Comparison of ENCODE assay signal across 15 cellular contexts in the genomic region with DNA sequence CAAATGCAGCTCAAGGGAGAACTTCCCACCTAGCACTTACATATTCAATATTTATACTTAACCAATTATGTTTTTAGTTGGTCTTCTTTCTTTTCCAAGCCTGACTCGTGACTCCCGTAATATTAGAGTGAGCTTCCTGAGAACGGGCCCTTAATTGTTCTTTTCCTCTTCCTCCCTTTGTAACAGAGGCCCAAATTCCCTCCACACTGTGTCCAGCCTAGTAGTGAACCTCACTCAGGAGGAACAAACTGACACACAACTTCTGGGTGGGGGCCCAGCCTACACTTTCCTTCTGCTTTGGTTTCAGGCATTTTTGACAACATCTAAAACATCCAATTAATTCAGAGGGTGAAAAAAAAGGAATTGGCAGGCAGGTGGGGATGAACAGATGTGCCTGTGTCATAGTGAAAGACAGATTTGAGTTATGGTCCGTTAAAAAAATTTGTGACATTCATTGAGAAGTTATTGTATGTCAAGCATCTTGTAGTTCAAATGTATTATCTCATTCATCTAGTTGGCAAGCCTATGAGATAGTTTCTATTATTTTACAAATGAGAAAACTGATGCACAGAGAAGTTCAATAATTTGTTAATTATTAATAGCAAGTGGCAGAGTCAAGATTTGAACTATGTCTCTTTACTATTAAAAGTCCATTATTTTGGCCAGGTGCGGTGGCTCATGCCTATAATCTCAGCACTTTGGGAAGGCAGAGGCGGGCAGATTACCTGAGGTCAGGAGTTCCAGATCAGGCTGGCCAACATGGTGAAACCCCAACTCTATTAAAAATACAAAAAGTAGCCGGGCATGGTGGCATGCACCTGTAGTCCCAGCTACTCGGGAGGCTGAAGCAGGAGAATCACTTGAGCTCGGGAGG. TPM values are rescaled to one million over a fixed set of nuclear protein-coding genes. Genes with fewer than 3 reads are reported as not detected.
DNase-seq lines count a peak whose midpoint lies in the region; ATAC-seq and TF ChIP-seq lines count a peak whose summit lies in the region.
"Had no signal": no experiment of that assay in that cellular context is flagged by ENCODE, and none has a peak within 500 bp of the region (broad histone marks: within the 10 kb centered on the region; RNA-seq: fewer than 3 reads in every experiment).

No MANE protein-coding gene starts in this region.

- ATAC-seq in GM18861 (IDR thresholded peaks at IDR 0.05; ENCODE audit: unreplicated experiment) (peak; percentile 83), GM21723 (IDR thresholded peaks at IDR 0.05; ENCODE audit: unreplicated experiment) (peak; percentile 80), HG03558 (IDR thresholded peaks at IDR 0.05; ENCODE audit: extremely low read depth, unreplicated experiment) (peak; percentile 90), esophagus mucosa (no peak)
- no peak for ATAC-seq in stimulated activated naive CD8-positive, alpha-beta T cell treated with anti-CD3 and anti-CD28 coated beads, Interleukin-15, amount 100 ng/mL, for 72 hours
- ATAC-seq: T-helper 17 cell had no signal

- peaks cover 8% of the 10 kb centered on the region for H3K4me1 Mint-ChIP-seq in stimulated activated naive CD8-positive, alpha-beta T cell treated with anti-CD3 and anti-CD28 coated beads, Interleukin-15, amount 100 ng/mL, for 72 hours
- H3K4me1 Mint-ChIP-seq: activated CD4-positive, alpha-beta T cell treated with anti-CD3 and anti-CD28 coated beads, Interleukin-2, amount 10 ng/mL, durations not matched to agents 7 days and 5 days; naive B cell had no signal

- no peak overlapping the region for H3K27ac ChIP-seq in brain microvascular endothelial cell

- TF ChIP-seq CTCF in brain microvascular endothelial cell (IDR thresholded peaks at IDR 0.05; ENCODE audit: low read depth, low read length, missing control alignments) = no peak

- no peak overlapping the region for H3K27ac Mint-ChIP-seq in stimulated activated naive CD8-positive, alpha-beta T cell treated with anti-CD3 and anti-CD28 coated beads, Interleukin-15, amount 100 ng/mL, for 72 hours
- H3K27ac Mint-ChIP-seq: activated CD4-positive, alpha-beta T cell treated with anti-CD3 and anti-CD28 coated beads, Interleukin-2, amount 10 ng/mL, durations not matched to agents 7 days and 5 days; CD4-positive, alpha-beta T cell had no signal

- in situ Hi-C loops in brain microvascular endothelial cell (cut with HindIII; ENCODE audit: low pct_ligation_motif_present, low sequenced_read_pairs) = no loop called here

- DNase-seq in pulmonary artery endothelial cell (ENCODE audit: low read depth, low spot score) (peak; percentile 36), brain microvascular endothelial cell (no peak)
- DNase-seq in stimulated activated naive CD8-positive, alpha-beta T cell treated with anti-CD3 and anti-CD28 coated beads, Interleukin-15, amount 100 ng/mL, for 72 hours = no peak
- DNase-seq: activated CD4-positive, alpha-beta T cell treated with anti-CD3 and anti-CD28 coated beads, Interleukin-2, amount 10 ng/mL, durations not matched to agents 7 days and 5 days; CD4-positive, alpha-beta T cell; effector CD8-positive, alpha-beta T cell; foreskin melanocyte; GDM1; islet precursor cell; naive B cell; T-helper 17 cell had no signal

- no peak overlapping the region for H3K4me3 Mint-ChIP-seq in stimulated activated naive CD8-positive, alpha-beta T cell treated with anti-CD3 and anti-CD28 coated beads, Interleukin-15, amount 100 ng/mL, for 72 hours
- H3K4me3 Mint-ChIP-seq: activated CD4-positive, alpha-beta T cell treated with anti-CD3 and anti-CD28 coated beads, Interleukin-2, amount 10 ng/mL, durations not matched to agents 7 days and 5 days; CD4-positive, alpha-beta T cell; naive B cell; T-helper 17 cell had no signal

- no peaks in the 10 kb centered on the region for H3K36me3 ChIP-seq in brain microvascular endothelial cell (replicated peaks)

- H3K27me3 Mint-ChIP-seq in stimulated activated naive CD8-positive, alpha-beta T cell treated with anti-CD3 and anti-CD28 coated beads, Interleukin-15, amount 100 ng/mL, for 72 hours = no peaks in the 10 kb centered on the region
- H3K27me3 Mint-ChIP-seq: activated CD4-positive, alpha-beta T cell treated with anti-CD3 and anti-CD28 coated beads, Interleukin-2, amount 10 ng/mL, durations not matched to agents 7 days and 5 days; CD4-positive, alpha-beta T cell; naive B cell; T-helper 17 cell had no signal

- H3K9me3 Mint-ChIP-seq in stimulated activated naive CD8-positive, alpha-beta T cell treated with anti-CD3 and anti-CD28 coated beads, Interleukin-15, amount 100 ng/mL, for 72 hours = no peaks in the 10 kb centered on the region
- H3K9me3 Mint-ChIP-seq: activated CD4-positive, alpha-beta T cell treated with anti-CD3 and anti-CD28 coated beads, Interleukin-2, amount 10 ng/mL, durations not matched to agents 7 days and 5 days; CD4-positive, alpha-beta T cell; naive B cell had no signal

- no peak overlapping the region for H3K4me3 ChIP-seq in brain microvascular endothelial cell (ENCODE audit: low read depth, low read length)

- no peaks in the 10 kb centered on the region for H3K27me3 ChIP-seq in brain microvascular endothelial cell (replicated peaks)

RNA-seq across cellular contexts. Expression of gene LRIG2, which starts 41.7 kb away (rescaled TPM):
- total RNA-seq in pulmonary artery endothelial cell (9.5 and 12.4 TPM in 2 replicates), esophagus mucosa (8.1 TPM)

Comparison
In these comparisons a context has a peak if more than half of its experiments do, and no peak if none do; other contexts are left out.
1. ATAC-seq: peak in GM18861 (single experiment), GM21723 (single experiment) and HG03558 (single experiment); none in stimulated activated naive CD8-positive, alpha-beta T cell treated with anti-CD3 and anti-CD28 coated beads, Interleukin-15, amount 100 ng/mL, for 72 hours (single experiment) and esophagus mucosa (single experiment).